10 cellular contexts compared by ENCODE assay signal in genomic region chr3:149442845-149443544, GRCh38. TPM values are rescaled to one million over a fixed set of nuclear protein-coding genes. Genes with fewer than 3 reads are reported as not detected.
A peak's percentile ranks its signal among the peaks of the same experiment; 100 is the strongest.
DNase-seq lines count a peak whose midpoint lies in the region; ATAC-seq and TF ChIP-seq lines count a peak whose summit lies in the region.
"Had no signal": no experiment of that assay in that cellular context is flagged by ENCODE, and none has a peak within 500 bp of the region (broad histone marks: within the 10 kb centered on the region; RNA-seq: fewer than 3 reads in every experiment).

No MANE protein-coding gene starts in this region.

- no peak overlapping the region for H3K4me3 Mint-ChIP-seq in progenitor cell of endocrine pancreas (ENCODE audit: low read depth)

- peaks cover 3% of the 10 kb centered on the region for H3K9me3 Mint-ChIP-seq in progenitor cell of endocrine pancreas (ENCODE audit: low read depth)

- H3K4me3 ChIP-seq in NB4 (ENCODE audit: low read depth, low read length) (no peak overlapping the region), choroid plexus epithelial cell (ENCODE audit: low read depth, low read length) (no peak overlapping the region)
- H3K4me3 ChIP-seq: lower lobe of right lung, vagina had no signal

- TF ChIP-seq CTCF in NB4 (IDR thresholded peaks at IDR 0.05; ENCODE audit: low read depth, low read length) = no peak
- TF ChIP-seq CTCF in choroid plexus epithelial cell (conservative IDR thresholded peaks at IDR 0.05; ENCODE audit: low read depth, low read length) = no peak
- TF ChIP-seq CTCF in progenitor cell of endocrine pancreas (IDR thresholded peaks at IDR 0.05; ENCODE audit: unreplicated experiment) = no peak
- no peak for TF ChIP-seq CTCF in GM13977 (IDR thresholded peaks at IDR 0.05; ENCODE audit: extremely low read depth, insufficient read depth, missing control alignments)

- H3K27ac Mint-ChIP-seq in progenitor cell of endocrine pancreas = peak overlapping the region; percentile 19

- DNase-seq in GM03348 (ENCODE audit: low spot score) (peak; percentile 60), NB4 (ENCODE audit: low read depth) (peak; percentile 25), choroid plexus epithelial cell (ENCODE audit: low read depth) (peak; percentile 65), progenitor cell of endocrine pancreas (ENCODE audit: low spot score, unreplicated experiment) (no peak), GM13977 (ENCODE audit: low spot score) (no peak), NCI-H2171 (lab: John Stamatoyannopoulos, UW) (no peak), Right ventricle myocardium superior (no peak)
- DNase-seq: activated CD8-positive, alpha-beta memory T cell treated with anti-CD3 and anti-CD28 coated beads, Interleukin-2, amount 50 U/mL, for 4 hours; lower lobe of right lung had no signal

- ATAC-seq in Right ventricle myocardium superior (ENCODE audit: poor library complexity) = no peak

- in situ Hi-C loops in GM13977 (cut with MboI; ENCODE audit: low pct_unique_long_range_greater_than_20kb, low sequenced_read_pairs, unreplicated experiment) = no loop called here

- peaks cover 3% of the 10 kb centered on the region for H3K36me3 Mint-ChIP-seq in progenitor cell of endocrine pancreas (ENCODE audit: insufficient read depth)

- TF ChIP-seq POLR2A in NB4 (IDR thresholded peaks at IDR 0.05; ENCODE audit: extremely low read depth, insufficient read length) = no peak

- intact Hi-C loops in Right ventricle myocardium superior (cut with DNase I) = no loop called here

- no peaks in the 10 kb centered on the region for H3K27me3 Mint-ChIP-seq in progenitor cell of endocrine pancreas

- peaks cover 19% of the 10 kb centered on the region for H3K4me1 Mint-ChIP-seq in progenitor cell of endocrine pancreas (ENCODE audit: low read depth)

RNA-seq across cellular contexts. Expression of gene TM4SF4, which starts 31.5 kb away (rescaled TPM):
- 314 and 357 TPM in 2 replicates for total RNA-seq in progenitor cell of endocrine pancreas
- total RNA-seq in Right ventricle myocardium superior = not detected
- total RNA-seq: lower lobe of right lung, vagina had no signal

Comparison
In these comparisons a context has a peak if more than half of its experiments do, and no peak if none do; other contexts are left out.
1. DNase-seq: peak in GM03348 (single experiment), NB4 (single experiment) and choroid plexus epithelial cell (single experiment); none in progenitor cell of endocrine pancreas (single experiment), GM13977 (single experiment), NCI-H2171 (single experiment) and Right ventricle myocardium superior (single experiment).
2. RNA of gene TM4SF4, which starts 31.5 kb away (total RNA-seq): 314 to 357 TPM in progenitor cell of endocrine pancreas; not detected in Right ventricle myocardium superior (single experiment); every median in the first group is over 100 times any median in the second.